Comparison of ENCODE assay signal across 8 cellular contexts in genomic region chr7:77800158-77800557, GRCh38. TPM values are rescaled to one million over a fixed set of nuclear protein-coding genes. Genes with fewer than 3 reads are reported as not detected.
DNase-seq lines count a peak whose midpoint lies in the region; ATAC-seq, FAIRE-seq and TF ChIP-seq lines count a peak whose summit lies in the region.

No MANE protein-coding gene starts in this region.

- ATAC-seq in A549: no peak
- ATAC-seq in GM18868 (IDR thresholded peaks at IDR 0.05; ENCODE audit: unreplicated experiment): peak; percentile 5
- no peak for ATAC-seq in HG03571 (IDR thresholded peaks at IDR 0.05; ENCODE audit: unreplicated experiment)

- H3K27ac Mint-ChIP-seq in T-helper 1 cell treated with Interleukin-12 subunit alpha and Interleukin-12 subunit beta and Interleukin-4 antibody, amounts not matched to agents 30 μg/mL and 1 μg/mL, for 36 hours: peak overlapping the region; percentile 72

- no peak for FAIRE-seq in A549 (lab: Jason Lieb, UNC)

- CTCF ChIA-PET in A549 (lab: Yijun Ruan, JAX): interaction anchor here (0.7 to 1.0 kb wide), 2 partner anchors 41 to 43 kb away, joined by 3 read pairs; no protein-coding TSS in a partner anchor

- H3K4me1 Mint-ChIP-seq in T-helper 1 cell treated with Interleukin-12 subunit alpha and Interleukin-12 subunit beta and Interleukin-4 antibody, amounts not matched to agents 30 μg/mL and 1 μg/mL, for 36 hours (ENCODE audit: low read depth): peaks cover 57% of the 10 kb centered on the region

- peaks cover 6% of the 10 kb centered on the region for H3K9me3 Mint-ChIP-seq in T-helper 1 cell treated with Interleukin-12 subunit alpha and Interleukin-12 subunit beta and Interleukin-4 antibody, amounts not matched to agents 30 μg/mL and 1 μg/mL, for 36 hours

- TF ChIP-seq POLR2A in A549 (IDR thresholded peaks at IDR 0.05; ENCODE audit: low read length): no peak

- no peak overlapping the region for H3K27ac ChIP-seq in A549

- H3K4me3 ChIP-seq in A549 (no peak overlapping the region; the same call in 1 of the 3 replicates), fibroblast of pulmonary artery (replicated peaks; ENCODE audit: low read depth, low read length) (peak overlapping the region; percentile 99)

- TF ChIP-seq CTCF in A549 (IDR thresholded peaks at IDR 0.05) (no peak), fibroblast of pulmonary artery (IDR thresholded peaks at IDR 0.05; ENCODE audit: low read length, missing control alignments) (no peak)

- WGBS in A549 (ENCODE audit: missing lambda C conversion rate): 84% methylated on average over 4 of the region's 4 CpGs

- no peak for TF ChIP-seq EP300 in A549 (IDR thresholded peaks at IDR 0.05)

- no peaks in the 10 kb centered on the region for H3K27me3 Mint-ChIP-seq in T-helper 1 cell treated with Interleukin-12 subunit alpha and Interleukin-12 subunit beta and Interleukin-4 antibody, amounts not matched to agents 30 μg/mL and 1 μg/mL, for 36 hours (ENCODE audit: low read depth)

- TF ChIP-seq RAD21 in A549 (conservative IDR thresholded peaks at IDR 0.05 in 1 of 2, IDR thresholded peaks at IDR 0.05 in 1 of 2): no peak

- H3K4me3 Mint-ChIP-seq in T-helper 1 cell treated with Interleukin-12 subunit alpha and Interleukin-12 subunit beta and Interleukin-4 antibody, amounts not matched to agents 30 μg/mL and 1 μg/mL, for 36 hours: peak overlapping the region; percentile 91

- H3K9me3 ChIP-seq in A549: no peaks in the 10 kb centered on the region

- peaks cover 24% of the 10 kb centered on the region for H3K4me1 ChIP-seq in A549

- peaks cover 23% of the 10 kb centered on the region for H3K36me3 Mint-ChIP-seq in T-helper 1 cell treated with Interleukin-12 subunit alpha and Interleukin-12 subunit beta and Interleukin-4 antibody, amounts not matched to agents 30 μg/mL and 1 μg/mL, for 36 hours (ENCODE audit: low read depth)

- POLR2A ChIA-PET in A549 (lab: Yijun Ruan, JAX): no interaction called here

- DNase-seq in A549 (ENCODE audit: low read depth in 1 of 2, low spot score in 1 of 2): no peak
- DNase-seq in fibroblast of pulmonary artery (ENCODE audit: low read depth): peak; percentile 57
- no peak for DNase-seq in NCI-H2107 treated with DMSO at 0.1 percent for 48 hours (lab: John Stamatoyannopoulos, UW; ENCODE audit: unreplicated experiment)
- DNase-seq in 8988T: no peak
- no peak for DNase-seq in midbrain (lab: John Stamatoyannopoulos, UW)

- H3K4me2 ChIP-seq in A549: peak overlapping the region; percentile 77

TF ChIP-seq in A549, 52 proteins besides CTCF, POLR2A, EP300 and RAD21:
- no peak for TF ChIP-seq BCL3 (IDR thresholded peaks at IDR 0.05)
- no peak for TF ChIP-seq PHF8 (IDR thresholded peaks at IDR 0.05; ENCODE audit: borderline replicate concordance, low read depth)
- TF ChIP-seq REST (IDR thresholded peaks at IDR 0.05): no peak
- TF ChIP-seq TP53 (CRISPR knock-in tag; IDR thresholded peaks at IDR 0.05): no peak
TF ChIP-seq in A549: peak in this region for 0.

RNA-seq across cellular contexts. Expression of gene PHTF2, which starts 1.6 kb away (rescaled TPM):
- 35.5 and 41.6 TPM in 2 replicates for polyA plus RNA-seq in A549 (2011; rRNA removed)
- polyA plus RNA-seq in A549 (2012; cell fraction: cytosol; rRNA removed): 7.4 and 9.1 TPM in 2 replicates
- polyA plus RNA-seq in A549 (2012; cell fraction: nucleus; rRNA removed): 2.6 and 8.5 TPM in 2 replicates
- 11.0 to 14.5 TPM (median 13.1 TPM) in 3 replicates for polyA plus RNA-seq in A549 (2017; fragmentation: RNase III; extraction: RNeasy Plus Mini Kit Qiagen cat#74134 plus additional on column Dnase treatment)
- polyA minus RNA-seq in A549 (2011; rRNA and poly(A)+ RNA removed): 11.9 and 16.4 TPM in 2 replicates

RNA-seq across cellular contexts. Expression of gene TMEM60, which starts 1.9 kb away (rescaled TPM):
- polyA plus RNA-seq in A549 (2011; rRNA removed) (42.8 and 54.7 TPM in 2 replicates), A549 (2017; fragmentation: RNase III; extraction: RNeasy Plus Mini Kit Qiagen cat#74134 plus additional on column Dnase treatment) (26.3 to 33.8 TPM (median 29.8 TPM) in 3 replicates)
- polyA plus RNA-seq in A549 (2012; cell fraction: cytosol; rRNA removed): 13.8 and 15.1 TPM in 2 replicates
- polyA plus RNA-seq in A549 (2012; cell fraction: nucleus; rRNA removed): 3.1 and 5.4 TPM in 2 replicates
- 6.6 and 9.3 TPM in 2 replicates for polyA minus RNA-seq in A549 (2011; rRNA and poly(A)+ RNA removed)
